7 cellular contexts compared by ENCODE assay signal in the genomic region with DNA sequence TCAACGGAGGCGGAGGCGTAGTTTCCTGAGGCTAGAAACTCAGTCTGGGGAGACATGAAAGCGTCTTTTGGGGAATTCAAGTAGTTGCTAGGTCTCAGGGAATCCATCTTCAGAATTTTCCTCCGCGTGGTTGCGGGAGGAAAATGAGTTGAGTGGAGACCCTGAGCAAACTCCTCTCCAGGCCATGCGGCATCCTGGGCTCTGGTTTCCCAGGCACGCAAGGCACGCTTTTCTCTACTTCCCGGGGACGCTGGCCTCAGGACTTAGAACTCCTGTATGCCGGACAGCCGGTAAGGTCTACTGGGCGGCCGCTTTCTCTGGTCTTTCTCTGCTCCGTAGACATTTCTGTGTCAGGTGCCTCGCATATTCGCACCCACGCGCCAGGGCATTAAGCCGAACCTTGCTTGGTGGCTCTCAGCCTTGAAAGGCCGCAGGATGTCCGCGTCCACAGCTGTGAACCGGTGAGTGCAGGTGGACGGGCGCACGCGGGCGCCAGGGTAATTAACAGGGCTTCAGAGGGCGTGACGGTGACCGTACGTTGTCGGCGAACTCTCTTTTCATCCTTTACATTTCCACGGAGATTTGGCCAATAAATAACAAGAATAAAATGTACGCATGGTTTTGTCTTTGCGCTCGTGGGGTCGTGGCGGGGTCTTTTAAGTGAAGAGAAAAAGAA. TPM values are rescaled to one million over a fixed set of nuclear protein-coding genes. Genes with fewer than 3 reads are reported as not detected.
DNase-seq lines count a peak whose midpoint lies in the region; ATAC-seq and TF ChIP-seq lines count a peak whose summit lies in the region.

No MANE protein-coding gene starts in this region.

- H3K4me3 ChIP-seq in HFF-Myc (replicated peaks; ENCODE audit: low read depth, low read length) (peak overlapping the region; percentile 61), right cardiac atrium (ENCODE audit: low read length) (peak overlapping the region; percentile 46), smooth muscle cell (peak overlapping the region; percentile 70)

- no peak for TF ChIP-seq CTCF in HFF-Myc (IDR thresholded peaks at IDR 0.05; ENCODE audit: low read depth, low read length, missing control alignments)
- no peak for TF ChIP-seq CTCF in smooth muscle cell (IDR thresholded peaks at IDR 0.05; ENCODE audit: borderline replicate concordance, insufficient read depth, poor library complexity, severe bottlenecking)

- H3K4me2 ChIP-seq in smooth muscle cell: peak overlapping the region; percentile 98

- H3K27me3 Mint-ChIP-seq in activated CD4-positive, alpha-beta memory T cell treated with anti-CD3 and anti-CD28 coated beads, Interleukin-2, amount 10 ng/mL, durations not matched to agents 7 days and 5 days: peaks cover 63% of the 10 kb centered on the region

- H3K27me3 ChIP-seq in right cardiac atrium (ENCODE audit: control insufficient read depth, insufficient read depth): peaks cover 3% of the 10 kb centered on the region
- H3K27me3 ChIP-seq in smooth muscle cell (ENCODE audit: low read depth): peaks cover 66% of the 10 kb centered on the region

- H3K9me3 ChIP-seq in right cardiac atrium (ENCODE audit: control insufficient read depth, low read length) (no peaks in the 10 kb centered on the region), smooth muscle cell (replicated peaks; ENCODE audit: low read depth) (no peaks in the 10 kb centered on the region)

- H3K27ac ChIP-seq in right cardiac atrium (ENCODE audit: low read length) (peak overlapping the region; percentile 71), smooth muscle cell (ENCODE audit: low read depth) (no peak overlapping the region)

- no peaks in the 10 kb centered on the region for H3K36me3 Mint-ChIP-seq in activated CD4-positive, alpha-beta memory T cell treated with anti-CD3 and anti-CD28 coated beads, Interleukin-2, amount 10 ng/mL, durations not matched to agents 7 days and 5 days (ENCODE audit: low read depth)

- H3K27ac Mint-ChIP-seq in activated CD4-positive, alpha-beta memory T cell treated with anti-CD3 and anti-CD28 coated beads, Interleukin-2, amount 10 ng/mL, durations not matched to agents 7 days and 5 days: no peak overlapping the region

- peak overlapping the region; percentile 86 for H2AFZ ChIP-seq in smooth muscle cell (ENCODE audit: low read depth)

- ATAC-seq in right cardiac atrium (peak; percentile 18 to 28), GM21526 (IDR thresholded peaks at IDR 0.05; ENCODE audit: low FRiP score, unreplicated experiment) (no peak)

- DNase-seq in HFF-Myc (ENCODE audit: extremely low read depth, low read depth) (no peak), right cardiac atrium (peak in 1 of 3 donors; percentile 57), smooth muscle cell (lab: John Stamatoyannopoulos, UW; ENCODE audit: unreplicated experiment) (no peak), KG1 (lab: John Stamatoyannopoulos, UW) (no peak), EL (no peak)
- no peak for DNase-seq in activated CD4-positive, alpha-beta memory T cell treated with anti-CD3 and anti-CD28 coated beads, Interleukin-2, amount 10 ng/mL, durations not matched to agents 7 days and 5 days

- CTCF ChIA-PET in activated CD4-positive, alpha-beta memory T cell treated with anti-CD3 and anti-CD28 coated beads, Interleukin-2, amount 10 ng/mL, durations not matched to agents 7 days and 5 days (lab: Charles Lee): interaction anchor here (0.9 kb wide), 2 partner anchors 29 to 32 kb away, joined by 3 to 4 read pairs; no protein-coding TSS in a partner anchor

- H4K20me1 ChIP-seq in smooth muscle cell (ENCODE audit: low read depth): no peaks in the 10 kb centered on the region

- H3K9ac ChIP-seq in smooth muscle cell (ENCODE audit: low read depth): no peak overlapping the region

- no peaks in the 10 kb centered on the region for H3F3A ChIP-seq in smooth muscle cell (ENCODE audit: low read depth)

- WGBS in right cardiac atrium: 11% methylated on average over 43 of the region's 43 CpGs
- WGBS in smooth muscle cell (ENCODE audit: low lambda C conversion rate): 3% methylated on average over 43 of the region's 43 CpGs

- intact Hi-C loops in right cardiac atrium (cut with DNase I): no loop called here

- no peaks in the 10 kb centered on the region for H3K36me3 ChIP-seq in smooth muscle cell (ENCODE audit: low read depth)

- H3K79me2 ChIP-seq in smooth muscle cell (ENCODE audit: low read depth): no peaks in the 10 kb centered on the region

- POLR2A ChIA-PET in activated CD4-positive, alpha-beta memory T cell treated with anti-CD3 and anti-CD28 coated beads, Interleukin-2, amount 10 ng/mL, durations not matched to agents 7 days and 5 days (lab: Charles Lee): interaction anchor here (1.4 to 1.7 kb wide), 2 partner anchors 29 to 76 kb away, joined by 3 to 4 read pairs; a partner anchor contains a TSS

- no peaks in the 10 kb centered on the region for H3K4me1 ChIP-seq in right cardiac atrium (ENCODE audit: control insufficient read depth, insufficient read depth, low read length)
- H3K4me1 ChIP-seq in smooth muscle cell (ENCODE audit: low read depth): peaks cover 22% of the 10 kb centered on the region

- peak overlapping the region; percentile 75 for H3K4me3 Mint-ChIP-seq in activated CD4-positive, alpha-beta memory T cell treated with anti-CD3 and anti-CD28 coated beads, Interleukin-2, amount 10 ng/mL, durations not matched to agents 7 days and 5 days

- H3K4me1 Mint-ChIP-seq in activated CD4-positive, alpha-beta memory T cell treated with anti-CD3 and anti-CD28 coated beads, Interleukin-2, amount 10 ng/mL, durations not matched to agents 7 days and 5 days: peaks cover 33% of the 10 kb centered on the region

- no peaks in the 10 kb centered on the region for H3K9me3 Mint-ChIP-seq in activated CD4-positive, alpha-beta memory T cell treated with anti-CD3 and anti-CD28 coated beads, Interleukin-2, amount 10 ng/mL, durations not matched to agents 7 days and 5 days

RNA-seq across cellular contexts. Expression of a gene that starts 1.0 kb away (rescaled TPM):
- under 1 TPM in 1 of 2 experiments, not detected in 1; 0.03 TPM for total RNA-seq in activated CD4-positive, alpha-beta memory T cell treated with anti-CD3 and anti-CD28 coated beads, Interleukin-2, amount 10 ng/mL, durations not matched to agents 7 days and 5 days
- 10 to 100 TPM; 51.5 to 92.0 (median 74.2) TPM for total RNA-seq in right cardiac atrium
- 34.3 TPM for polyA plus RNA-seq in right cardiac atrium
- total RNA-seq in smooth muscle cell: under 0.01 and 0.09 TPM in 2 replicates
- polyA plus RNA-seq in smooth muscle cell: 0.09 and 0.27 TPM in 2 replicates

Comparison
In these comparisons a context has a peak if more than half of its experiments do, and no peak if none do; other contexts are left out.
1. RNA of a gene that starts 1.0 kb away (total RNA-seq): 51.5 to 92.0 TPM in right cardiac atrium; under 0.01 to 0.09 TPM in smooth muscle cell and 0.03 TPM in activated CD4-positive, alpha-beta memory T cell treated with anti-CD3 and anti-CD28 coated beads, Interleukin-2, amount 10 ng/mL, durations not matched to agents 7 days and 5 days; every median in the first group is over 10 times any median in the second.
2. Peak in every context shown above with its lines, with median percentiles within 50 percentile points of each other: H3K4me3 ChIP-seq.